Comparison of ENCODE assay signal across 32 cellular contexts in genomic region chr7:98014830-98015229, GRCh38. TPM values are rescaled to one million over a fixed set of nuclear protein-coding genes. Genes with fewer than 3 reads are reported as not detected.
"Had no signal": no experiment of that assay in that cellular context is flagged by ENCODE, and none has a peak within 500 bp of the region (broad histone marks: within the 10 kb centered on the region; RNA-seq: fewer than 3 reads in every experiment).

No MANE protein-coding gene starts in this region.

- H3K27me3 ChIP-seq: testis, thyroid gland, tibial nerve, transverse colon, upper lobe of left lung, upper lobe of right lung, uterus, vagina had no signal

- ATAC-seq: stimulated activated effector memory CD8-positive, alpha-beta T cell treated with anti-CD3 and anti-CD28 coated beads, Interleukin-12 subunit alpha, Interleukin-12 subunit beta, amount 100 ng/mL, for 72 hours; stimulated activated memory B cell treated with anti-CD40 and anti-IgM and Interleukin-4, amounts not matched to agents 10 μg/mL and 1 μg/mL and 100 μg/mL, for 72 hours; stimulated activated naive B cell treated with anti-CD40 and anti-IgM and Interleukin-4, amounts not matched to agents 10 μg/mL and 1 μg/mL and 100 μg/mL, for 72 hours; stimulated activated naive CD8-positive, alpha-beta T cell treated with anti-CD3 and anti-CD28 coated beads, Interleukin-15, amount 100 ng/mL, for 72 hours; stimulated activated naive CD8-positive, alpha-beta T cell treated with anti-CD3 and anti-CD28 coated beads, Interleukin-15, Interleukin-2, amounts not matched to agents 100 U/mL and 50 U/mL, for 24 hours; upper lobe of right lung had no signal

- H3K36me3 ChIP-seq: stomach, suprapubic skin, thoracic aorta, thyroid gland, tibial artery, tibial nerve, transverse colon, upper lobe of left lung, upper lobe of right lung, uterus, vagina had no signal

- H3K27ac Mint-ChIP-seq: stimulated activated effector memory CD8-positive, alpha-beta T cell treated with anti-CD3 and anti-CD28 coated beads, Interleukin-12 subunit alpha, Interleukin-12 subunit beta, amount 100 ng/mL, for 72 hours; stimulated activated memory B cell treated with anti-CD40 and anti-IgM and Interleukin-4, amounts not matched to agents 10 μg/mL and 1 μg/mL and 100 μg/mL, for 72 hours; stimulated activated naive CD8-positive, alpha-beta T cell treated with anti-CD3 and anti-CD28 coated beads, Interleukin-15, amount 100 ng/mL, for 72 hours; stimulated activated naive CD8-positive, alpha-beta T cell treated with anti-CD3 and anti-CD28 coated beads, Interleukin-15, Interleukin-2, amounts not matched to agents 100 ng/mL and 50 ng/mL, for 24 hours; type B pancreatic cell had no signal

- H3K4me1 Mint-ChIP-seq: stimulated activated effector memory CD8-positive, alpha-beta T cell treated with anti-CD3 and anti-CD28 coated beads, Interleukin-12 subunit alpha, Interleukin-12 subunit beta, amount 100 ng/mL, for 72 hours; stimulated activated memory B cell treated with anti-CD40 and anti-IgM and Interleukin-4, amounts not matched to agents 10 μg/mL and 1 μg/mL and 100 μg/mL, for 72 hours; stimulated activated naive CD8-positive, alpha-beta T cell treated with anti-CD3 and anti-CD28 coated beads, Interleukin-15, amount 100 ng/mL, for 72 hours had no signal

- H3K9me3 ChIP-seq: stomach, suprapubic skin, testis, thoracic aorta, thyroid gland, tibial artery, tibial nerve, transverse colon, upper lobe of left lung, upper lobe of right lung, uterus, vagina had no signal

- H3K27me3 Mint-ChIP-seq: type B pancreatic cell had no signal

- H3K4me1 ChIP-seq: stomach, testis, thyroid gland, tibial artery, tibial nerve, upper lobe of left lung, upper lobe of right lung, uterus, vagina had no signal

- H3K4me3 Mint-ChIP-seq: stimulated activated effector memory CD8-positive, alpha-beta T cell treated with anti-CD3 and anti-CD28 coated beads, Interleukin-12 subunit alpha, Interleukin-12 subunit beta, amount 100 ng/mL, for 72 hours; stimulated activated memory B cell treated with anti-CD40 and anti-IgM and Interleukin-4, amounts not matched to agents 10 μg/mL and 1 μg/mL and 100 μg/mL, for 72 hours; stimulated activated naive B cell treated with anti-CD40 and anti-IgM and Interleukin-4, amounts not matched to agents 10 μg/mL and 1 μg/mL and 100 μg/mL, for 72 hours; stimulated activated naive CD8-positive, alpha-beta T cell treated with anti-CD3 and anti-CD28 coated beads, Interleukin-15, amount 100 ng/mL, for 72 hours; stimulated activated naive CD8-positive, alpha-beta T cell treated with anti-CD3 and anti-CD28 coated beads, Interleukin-15, Interleukin-2, amounts not matched to agents 100 ng/mL and 50 ng/mL, for 24 hours; type B pancreatic cell had no signal

- H3K4me3 ChIP-seq: stomach, suprapubic skin, testis, thoracic aorta, thyroid gland, tibial artery, tibial nerve, transverse colon, upper lobe of left lung, upper lobe of right lung, uterus, vagina had no signal

- DNase-seq: stimulated activated CD4-positive, alpha-beta T cell treated with anti-CD3 and anti-CD28 coated beads, Interleukin-2, amount 100 ng/mL, for 48 hours; stimulated activated CD4-positive, alpha-beta T cell treated with anti-CD3 and anti-CD28 coated beads, Interleukin-4, amount 100 ng/mL, for 1 hour; stimulated activated CD4-positive, alpha-beta T cell treated with anti-CD3 and anti-CD28 coated beads, Interleukin-4, amount 100 ng/mL, for 24 hours; stimulated activated CD4-positive, alpha-beta T cell treated with anti-CD3 and anti-CD28 coated beads, Interleukin-4, amount 100 ng/mL, for 4 hours; stimulated activated CD8-positive, alpha-beta memory T cell treated with anti-CD3 and anti-CD28 coated beads, Interleukin-4, amount 100 ng/mL, for 48 hours; stimulated activated naive B cell treated with anti-CD40 and anti-IgM and Interleukin-4, amounts not matched to agents 10 μg/mL and 1 μg/mL and 100 μg/mL, for 72 hours; stimulated activated naive CD4-positive, alpha-beta T cell; stimulated activated naive CD4-positive, alpha-beta T cell treated with Interleukin-2 at 50 U/mL for 16 hours; stimulated activated naive CD8-positive, alpha-beta T cell treated with anti-CD3 and anti-CD28 coated beads, Interleukin-15, amount 100 ng/mL, for 72 hours; stimulated activated naive CD8-positive, alpha-beta T cell treated with anti-CD3 and anti-CD28 coated beads, Interleukin-15, Interleukin-2, amounts not matched to agents 100 U/mL and 50 U/mL, for 24 hours; stomach; substantia nigra; testis; thyroid gland; tibial artery; trophoblast cell; upper lobe of left lung; upper lobe of right lung; uterus had no signal

- H3K36me3 Mint-ChIP-seq: stimulated activated effector memory CD8-positive, alpha-beta T cell treated with anti-CD3 and anti-CD28 coated beads, Interleukin-12 subunit alpha, Interleukin-12 subunit beta, amount 100 ng/mL, for 72 hours; stimulated activated memory B cell treated with anti-CD40 and anti-IgM and Interleukin-4, amounts not matched to agents 10 μg/mL and 1 μg/mL and 100 μg/mL, for 72 hours; stimulated activated naive B cell treated with anti-CD40 and anti-IgM and Interleukin-4, amounts not matched to agents 10 μg/mL and 1 μg/mL and 100 μg/mL, for 72 hours; type B pancreatic cell had no signal

- H3K9me3 Mint-ChIP-seq: stimulated activated effector memory CD8-positive, alpha-beta T cell treated with anti-CD3 and anti-CD28 coated beads, Interleukin-12 subunit alpha, Interleukin-12 subunit beta, amount 100 ng/mL, for 72 hours; stimulated activated memory B cell treated with anti-CD40 and anti-IgM and Interleukin-4, amounts not matched to agents 10 μg/mL and 1 μg/mL and 100 μg/mL, for 72 hours; stimulated activated naive B cell treated with anti-CD40 and anti-IgM and Interleukin-4, amounts not matched to agents 10 μg/mL and 1 μg/mL and 100 μg/mL, for 72 hours; stimulated activated naive CD8-positive, alpha-beta T cell treated with anti-CD3 and anti-CD28 coated beads, Interleukin-15, amount 100 ng/mL, for 72 hours; stimulated activated naive CD8-positive, alpha-beta T cell treated with anti-CD3 and anti-CD28 coated beads, Interleukin-15, Interleukin-2, amounts not matched to agents 100 ng/mL and 50 ng/mL, for 24 hours; type B pancreatic cell had no signal

- H3K27ac ChIP-seq: stomach, suprapubic skin, testis, thoracic aorta, thyroid gland, tibial artery, tibial nerve, upper lobe of left lung, upper lobe of right lung, uterus, vagina had no signal

RNA-seq across cellular contexts. Expression of gene OCM2, which starts 24.8 kb away (rescaled TPM):
- total RNA-seq: stomach, subcutaneous adipose tissue, suprapubic skin, temporal lobe, testis, thoracic aorta, thyroid gland, tibial nerve, transverse colon, upper lobe of left lung, upper lobe of right lung, ureter, urinary bladder, uterus, vagina had no signal
